In the genomic region with DNA sequence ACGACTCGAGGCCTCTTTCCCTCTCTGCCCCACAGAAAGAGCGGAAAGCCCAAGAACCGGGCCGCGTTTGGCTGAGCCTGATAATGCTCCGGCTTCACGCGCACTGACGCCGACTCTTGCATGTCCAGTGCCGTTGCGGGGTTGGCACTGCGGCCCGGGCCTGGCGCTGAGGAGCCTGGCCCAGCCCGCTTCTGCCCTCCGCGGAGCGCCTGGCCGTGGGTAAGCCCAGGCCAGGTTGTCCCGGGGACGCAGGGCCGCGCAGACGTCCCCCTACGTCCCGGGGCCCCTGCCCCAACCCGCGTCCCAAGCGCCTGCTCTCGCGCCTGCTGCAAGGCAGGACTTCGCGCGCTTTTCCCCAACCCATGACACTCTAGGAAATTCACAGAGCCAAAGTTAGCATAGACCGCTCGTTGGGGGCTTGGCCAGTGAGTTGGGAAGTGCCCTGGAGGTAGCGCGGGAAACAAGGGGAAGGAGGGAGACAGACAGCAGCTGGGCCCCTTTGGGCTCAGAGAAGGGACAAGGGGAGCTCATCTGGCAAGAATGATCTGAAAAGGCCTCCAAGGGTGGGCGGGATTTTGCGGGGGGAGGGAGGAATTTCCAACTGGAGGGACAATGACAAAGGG, we compare ENCODE assay signal across 8 cellular contexts. TPM values are rescaled to one million over a fixed set of nuclear protein-coding genes. Genes with fewer than 3 reads are reported as not detected.
DNase-seq lines count a peak whose midpoint lies in the region; ATAC-seq and TF ChIP-seq lines count a peak whose summit lies in the region.

No MANE protein-coding gene starts in this region.

- ATAC-seq in DND-41 (ENCODE audit: insufficient read depth, low read depth) (no peak), HG03354 (IDR thresholded peaks at IDR 0.05; ENCODE audit: poor library complexity, severe bottlenecking, unreplicated experiment) (peak; percentile 49)

- H3K4me3 ChIP-seq in DND-41 (ENCODE audit: low read depth in 1 of 2, low read length in 2 of 2) (peak overlapping the region in 1 of 2 experiments; percentile 67; a peak in 2 of 4 replicates), coronary artery (peak overlapping the region; percentile 90), mononuclear cell (ENCODE audit: low read length) (peak overlapping the region; percentile 65)

- peaks cover 37% of the 10 kb centered on the region for H4K20me1 ChIP-seq in DND-41 (ENCODE audit: insufficient read depth, low read length)

- H3K9ac ChIP-seq in DND-41 (ENCODE audit: low read depth, low read length), result peak overlapping the region; percentile 75

- peak overlapping the region; percentile 67 for H2AFZ ChIP-seq in DND-41 (ENCODE audit: low read depth, low read length)

- peaks cover 42% of the 10 kb centered on the region for H3K79me2 ChIP-seq in DND-41 (ENCODE audit: insufficient read depth, low read length)

- H3K27me3 ChIP-seq in DND-41 (ENCODE audit: insufficient read depth, low read length, poor library complexity) (no peaks in the 10 kb centered on the region), mononuclear cell (ENCODE audit: insufficient read depth, low read length) (no peaks in the 10 kb centered on the region)

- DNase-seq in DND-41, result no peak
- no peak for DNase-seq in coronary artery (ENCODE audit: low spot score)
- no peak for DNase-seq in OCI-M2 (lab: John Stamatoyannopoulos, UW; ENCODE audit: unreplicated experiment)
- DNase-seq in substantia nigra (lab: John Stamatoyannopoulos, UW), result no peak
- no peak for DNase-seq in NCI-H1436 treated with DMSO at 0.1 percent for 48 hours (lab: John Stamatoyannopoulos, UW)
- no peak for DNase-seq in SHP77 (lab: John Stamatoyannopoulos, UW)

- H3K9me3 ChIP-seq in DND-41 (ENCODE audit: insufficient read depth, low read length, severe bottlenecking), result no peaks in the 10 kb centered on the region
- H3K9me3 ChIP-seq in mononuclear cell (ENCODE audit: low read depth, low read length), result no peaks in the 10 kb centered on the region

- TF ChIP-seq CTCF in DND-41 (IDR thresholded peaks at IDR 0.05; ENCODE audit: borderline replicate concordance, extremely low read depth, low read length, poor library complexity, severe bottlenecking) (no peak), coronary artery (IDR thresholded peaks at IDR 0.05) (no peak)

- peak overlapping the region; percentile 97 for H3K4me2 ChIP-seq in DND-41 (ENCODE audit: insufficient read depth, low read length)

- H3K36me3 ChIP-seq in DND-41 (ENCODE audit: insufficient read depth, low read length), result peaks cover 23% of the 10 kb centered on the region

- H3K4me1 ChIP-seq in DND-41 (ENCODE audit: insufficient read depth, low read length), result peaks cover 42% of the 10 kb centered on the region
- peaks cover 45% of the 10 kb centered on the region for H3K4me1 ChIP-seq in mononuclear cell (ENCODE audit: insufficient read depth, low read length)

- H3K27ac ChIP-seq in DND-41 (ENCODE audit: low read length), result no peak overlapping the region
- H3K27ac ChIP-seq in coronary artery, result peak overlapping the region in 1 of 2 donors; percentile 38
- no peak overlapping the region for H3K27ac ChIP-seq in substantia nigra (ENCODE audit: low read depth, low read length, poor library complexity, severe bottlenecking)

RNA-seq across cellular contexts. Expression of gene LRPAP1, which starts 0.6 kb away (rescaled TPM):
- total RNA-seq in mononuclear cell, result 82.9 TPM
